Comparison of ENCODE assay signal across 18 cellular contexts in the genomic region with DNA sequence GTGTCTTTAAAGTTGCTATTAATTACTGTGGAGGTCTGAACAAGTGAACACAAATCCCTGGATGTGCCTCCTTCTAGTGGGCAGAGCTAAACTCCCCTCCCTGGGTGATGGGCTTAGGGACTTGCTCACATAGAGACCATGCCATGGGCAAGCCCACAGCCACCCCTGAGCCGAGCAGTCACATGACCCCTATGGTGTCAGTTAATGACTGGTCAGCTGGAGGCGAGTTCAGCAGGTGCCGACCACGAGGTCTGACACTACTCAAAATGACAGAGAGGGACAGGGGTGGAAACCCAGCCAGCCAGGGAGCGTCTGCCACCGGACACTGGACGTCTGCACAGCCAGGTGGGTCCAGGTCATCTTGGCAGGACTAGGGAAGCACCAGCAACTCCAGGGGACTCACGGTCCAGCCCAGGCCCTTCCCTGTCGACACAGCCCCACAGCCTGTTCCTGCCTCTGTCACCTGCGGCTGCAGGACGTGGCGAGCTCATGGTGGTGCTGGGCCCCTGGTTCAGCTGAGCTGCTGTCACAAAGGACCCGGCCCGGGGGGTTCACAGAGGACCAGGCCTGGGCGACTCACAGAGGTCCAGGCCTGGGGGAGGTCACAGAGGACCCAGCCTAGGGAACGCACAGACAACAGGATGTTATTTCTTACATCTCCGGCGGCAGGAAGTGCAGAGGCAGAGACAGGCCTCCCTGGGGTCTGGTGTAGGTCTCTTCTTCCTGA.
DNase-seq lines count a peak whose midpoint lies in the region; ATAC-seq, FAIRE-seq and TF ChIP-seq lines count a peak whose summit lies in the region.
"Had no signal": no experiment of that assay in that cellular context is flagged by ENCODE, and none has a peak within 500 bp of the region (broad histone marks: within the 10 kb centered on the region; RNA-seq: fewer than 3 reads in every experiment).

No MANE protein-coding gene starts in this region.

- H3K36me3 Mint-ChIP-seq in stimulated activated effector memory CD8-positive, alpha-beta T cell treated with anti-CD3 and anti-CD28 coated beads, Interleukin-12 subunit alpha, Interleukin-12 subunit beta, amount 100 ng/mL, for 72 hours: no peaks in the 10 kb centered on the region

- no peak for FAIRE-seq in GM19239 (lab: Jason Lieb, UNC)
- FAIRE-seq: G401.6 had no signal

- TF ChIP-seq CTCF in WERI-Rb-1 (IDR thresholded peaks at IDR 0.05; ENCODE audit: low read depth, low read length): no peak

- H3K9me3 ChIP-seq in WERI-Rb-1 (ENCODE audit: severe bottlenecking): peaks cover 11% of the 10 kb centered on the region

- H3K4me1 Mint-ChIP-seq in stimulated activated effector memory CD8-positive, alpha-beta T cell treated with anti-CD3 and anti-CD28 coated beads, Interleukin-12 subunit alpha, Interleukin-12 subunit beta, amount 100 ng/mL, for 72 hours: no peaks in the 10 kb centered on the region

- ATAC-seq in esophagus mucosa: peak; percentile 13
- peak; percentile 15 for ATAC-seq in stimulated activated effector memory CD8-positive, alpha-beta T cell treated with anti-CD3 and anti-CD28 coated beads, Interleukin-12 subunit alpha, Interleukin-12 subunit beta, amount 100 ng/mL, for 72 hours

- no peak overlapping the region for H3K4me3 ChIP-seq in WERI-Rb-1 (ENCODE audit: low read depth, low read length)
- H3K4me3 ChIP-seq: GM23248, PC-9 had no signal

- H3K9me3 Mint-ChIP-seq in stimulated activated effector memory CD8-positive, alpha-beta T cell treated with anti-CD3 and anti-CD28 coated beads, Interleukin-12 subunit alpha, Interleukin-12 subunit beta, amount 100 ng/mL, for 72 hours: peaks cover 5% of the 10 kb centered on the region

- H3K27ac Mint-ChIP-seq in stimulated activated effector memory CD8-positive, alpha-beta T cell treated with anti-CD3 and anti-CD28 coated beads, Interleukin-12 subunit alpha, Interleukin-12 subunit beta, amount 100 ng/mL, for 72 hours: no peak overlapping the region

- H3K36me3 ChIP-seq in WERI-Rb-1: no peaks in the 10 kb centered on the region

- H3K27ac ChIP-seq in WERI-Rb-1: no peak overlapping the region
- H3K27ac ChIP-seq: GM23248, PC-9 had no signal

- no peak overlapping the region for H3K4me3 Mint-ChIP-seq in stimulated activated effector memory CD8-positive, alpha-beta T cell treated with anti-CD3 and anti-CD28 coated beads, Interleukin-12 subunit alpha, Interleukin-12 subunit beta, amount 100 ng/mL, for 72 hours

- peak; percentile 58 for DNase-seq in activated effector memory CD4-positive, alpha-beta T cell treated with anti-CD3 and anti-CD28 coated beads, Interleukin-2, amount 50 U/mL, for 16 hours
- DNase-seq in activated effector memory CD4-positive, alpha-beta T cell treated with Interleukin-2 at 50 U/mL for 16 hours: no peak
- no peak for DNase-seq in stimulated activated effector memory CD8-positive, alpha-beta T cell treated with anti-CD3 and anti-CD28 coated beads, Interleukin-12 subunit alpha, Interleukin-12 subunit beta, amount 100 ng/mL, for 72 hours (ENCODE audit: low spot score in 2 of 2)
- DNase-seq in stimulated activated CD4-positive, alpha-beta T cell treated with anti-CD3 and anti-CD28 coated beads, Interleukin-15, amount 100 ng/mL, for 24 hours: no peak
- DNase-seq in WERI-Rb-1 (no peak), NCI-H2171 (lab: John Stamatoyannopoulos, UW) (no peak), GM19239 (ENCODE audit: insufficient read length, low spot score) (no peak)
- DNase-seq: DND-41, GM23248, KBM-7, MV-4-11, NCI-H1417, NCI-H1930, NCI-H510A treated with DMSO at 0.1 percent for 48 hours, NCI-H82, PC-9 had no signal

- H3K27me3 ChIP-seq in WERI-Rb-1 (ENCODE audit: insufficient read depth, low read depth, severe bottlenecking): no peaks in the 10 kb centered on the region
